Comparison of ENCODE assay signal across 15 cellular contexts in genomic region chr9:104907278-104907951, GRCh38. TPM values are rescaled to one million over a fixed set of nuclear protein-coding genes. Genes with fewer than 3 reads are reported as not detected.
DNase-seq lines count a peak whose midpoint lies in the region; ATAC-seq and TF ChIP-seq lines count a peak whose summit lies in the region.
"Had no signal": no experiment of that assay in that cellular context is flagged by ENCODE, and none has a peak within 500 bp of the region (broad histone marks: within the 10 kb centered on the region; RNA-seq: fewer than 3 reads in every experiment).

No MANE protein-coding gene starts in this region.

- H3K27me3 ChIP-seq in Caco-2 (replicated peaks; ENCODE audit: control insufficient read depth, insufficient read depth, low read length) (no peaks in the 10 kb centered on the region), rectal smooth muscle tissue (ENCODE audit: control insufficient read depth, insufficient read depth, low read length) (no peaks in the 10 kb centered on the region)

- no peak overlapping the region for H3K4me3 ChIP-seq in Caco-2 (ENCODE audit: low read depth, low read length)
- no peak overlapping the region for H3K4me3 ChIP-seq in rectal smooth muscle tissue (ENCODE audit: low read length)

- DNase-seq in Caco-2: no peak
- peak; percentile 44 for DNase-seq in fibroblast of the conjunctiva (ENCODE audit: low read depth)
- no peak for DNase-seq in stimulated activated CD4-positive, alpha-beta T cell treated with anti-CD3 and anti-CD28 coated beads, Interleukin-12 subunit alpha, Interleukin-12 subunit beta, amount 100 ng/mL, for 4 hours
- no peak for DNase-seq in NCI-H2171 (lab: John Stamatoyannopoulos, UW)
- DNase-seq: activated CD8-positive, alpha-beta memory T cell treated with anti-CD3 and anti-CD28 coated beads, Interleukin-2, amount 50 U/mL, for 48 hours; CD4-positive, alpha-beta T cell; effector memory CD8-positive, alpha-beta T cell; NCI-H2171 treated with DMSO at 0.1 percent for 48 hours; SW 1271 had no signal

- 43 to 70% (median 52%) methylated on average over 11 of the region's 11 CpGs for WGBS in adipose tissue, 3 donors

- POLR2A ChIA-PET in Caco-2 (lab: Charles Lee): no interaction called here

- peak overlapping the region; percentile 5 for H3K27ac Mint-ChIP-seq in Caco-2 (ENCODE audit: unreplicated experiment)
- H3K27ac Mint-ChIP-seq: CD4-positive, alpha-beta T cell; effector memory CD8-positive, alpha-beta T cell; mesothelial cell of epicardium had no signal

- H3K4me1 Mint-ChIP-seq in Caco-2 (ENCODE audit: low read depth, unreplicated experiment): peaks cover 34% of the 10 kb centered on the region

- H3K4me1 ChIP-seq in Caco-2: peaks cover 30% of the 10 kb centered on the region
- H3K4me1 ChIP-seq in rectal smooth muscle tissue (ENCODE audit: control insufficient read depth, insufficient read depth, low read length): peaks cover 60% of the 10 kb centered on the region

- H3K9me3 ChIP-seq in Caco-2: no peaks in the 10 kb centered on the region

- H3K36me3 ChIP-seq in Caco-2 (ENCODE audit: control insufficient read depth, insufficient read depth, low read length) (no peaks in the 10 kb centered on the region; the same call in 1 of the 2 replicates), rectal smooth muscle tissue (ENCODE audit: control insufficient read depth, insufficient read depth, low read length) (no peaks in the 10 kb centered on the region)

- CTCF ChIA-PET in Caco-2 (lab: Charles Lee): no interaction called here

- no TSS peak for BruUV-seq in Caco-2 (replicated peaks; lab: Mats Ljungman, UMichigan)

- H3K9ac ChIP-seq in rectal smooth muscle tissue (ENCODE audit: low read length): no peak overlapping the region

- H3K4me3 Mint-ChIP-seq in Caco-2 (ENCODE audit: unreplicated experiment): no peak overlapping the region
- H3K4me3 Mint-ChIP-seq: CD4-positive, alpha-beta T cell; effector memory CD8-positive, alpha-beta T cell; mesothelial cell of epicardium had no signal

- H3K27ac ChIP-seq in adipose tissue (ENCODE audit: low read depth, low read length) (peak overlapping the region; percentile 83), rectal smooth muscle tissue (ENCODE audit: low read depth, low read length) (peak overlapping the region; percentile 60)
- H3K27ac ChIP-seq: HL-60 had no signal

- no peak for TF ChIP-seq CTCF in Caco-2 (IDR thresholded peaks at IDR 0.05; ENCODE audit: insufficient read depth in 1 of 2, low read depth in 1 of 2, low read length in 1 of 2, severe bottlenecking in 1 of 2, unreplicated experiment in 1 of 2)

- no peak for ATAC-seq in HG02588 (IDR thresholded peaks at IDR 0.05; ENCODE audit: unreplicated experiment)
- ATAC-seq in GM19351 (IDR thresholded peaks at IDR 0.05; ENCODE audit: unreplicated experiment): no peak
- ATAC-seq: effector memory CD8-positive, alpha-beta T cell had no signal

- no peaks in the 10 kb centered on the region for H3K9me3 Mint-ChIP-seq in Caco-2 (ENCODE audit: unreplicated experiment)
- H3K9me3 Mint-ChIP-seq: CD4-positive, alpha-beta T cell; effector memory CD8-positive, alpha-beta T cell; mesothelial cell of epicardium had no signal

- intact Hi-C loops in Caco-2 (cut with micrococcal nuclease; ENCODE audit: unreplicated experiment): no loop called here

- no peaks in the 10 kb centered on the region for H3K27me3 Mint-ChIP-seq in Caco-2 (ENCODE audit: insufficient read depth, unreplicated experiment)
- H3K27me3 Mint-ChIP-seq: CD4-positive, alpha-beta T cell had no signal

- no peaks in the 10 kb centered on the region for H3K36me3 Mint-ChIP-seq in Caco-2 (ENCODE audit: insufficient read depth, unreplicated experiment)
- H3K36me3 Mint-ChIP-seq: mesothelial cell of epicardium had no signal

RNA-seq across cellular contexts. Expression of gene ABCA1, which starts 20.5 kb away (rescaled TPM):
- 14.0 and 20.7 TPM in 2 replicates for total RNA-seq in Caco-2 (2022)
- polyA plus RNA-seq in adipose tissue: 10 to 100 TPM in 2 of 3 donors, 1 to 10 TPM in 1; 2.8 to 38.1 (median 14.4) TPM
